ENCODE assay signal across 11 cellular contexts in genomic region chr2:48510329-48510728, GRCh38. TPM values are rescaled to one million over a fixed set of nuclear protein-coding genes. Genes with fewer than 3 reads are reported as not detected.
A peak's percentile ranks its signal among the peaks of the same experiment; 100 is the strongest.
DNase-seq lines count a peak whose midpoint lies in the region; ATAC-seq and TF ChIP-seq lines count a peak whose summit lies in the region.
"Had no signal": no experiment of that assay in that cellular context is flagged by ENCODE, and none has a peak within 500 bp of the region (broad histone marks: within the 10 kb centered on the region; RNA-seq: fewer than 3 reads in every experiment).

No MANE protein-coding gene starts in this region.

- H3K4me1 ChIP-seq in prostate gland (replicated peaks), result peaks cover 2% of the 10 kb centered on the region

- no peak overlapping the region for H3K4me3 ChIP-seq in SK-N-MC
- no peak overlapping the region for H3K4me3 ChIP-seq in prostate gland

- no peak for TF ChIP-seq CTCF in prostate gland (IDR thresholded peaks at IDR 0.05)

- peak overlapping the region; percentile 43 for H3K9ac ChIP-seq in SK-N-MC (ENCODE audit: insufficient read length)

- intact Hi-C loops in prostate gland (cut with DNase I), result loop anchor here (5.0 kb wide), 1 partner anchor 33 kb away; no protein-coding TSS in a partner anchor

- WGBS in prostate gland, result 9% methylated on average over 3 of the region's 3 CpGs

- H3K9me3 ChIP-seq in SK-N-MC (ENCODE audit: low read depth, low read length) (no peaks in the 10 kb centered on the region), prostate gland (no peaks in the 10 kb centered on the region)

- peak; percentile 18 for TF ChIP-seq POLR2A in prostate gland (IDR thresholded peaks at IDR 0.05)

- H3K27me3 ChIP-seq in prostate gland (replicated peaks; ENCODE audit: insufficient read depth), result no peaks in the 10 kb centered on the region

- H3K27ac ChIP-seq in SK-N-MC (peak overlapping the region; percentile 89), epithelial cell of prostate (peak overlapping the region; percentile 89), prostate gland (peak overlapping the region; percentile 54 to 66)

- no peak for ATAC-seq in GM21786 (IDR thresholded peaks at IDR 0.05; ENCODE audit: unreplicated experiment)

- peak; percentile 68 for DNase-seq in EH (ENCODE audit: low read depth)
- no peak for DNase-seq in SK-N-MC (ENCODE audit: low read depth, low spot score)
- DNase-seq in epithelial cell of prostate (ENCODE audit: low read depth, low spot score), result peak; percentile 41
- DNase-seq in prostate gland (ENCODE audit: low spot score), result no peak
- no peak for DNase-seq in NCI-H2227 treated with DMSO at 0.1 percent for 48 hours (lab: John Stamatoyannopoulos, UW)
- DNase-seq in SW 1271 (lab: John Stamatoyannopoulos, UW), result no peak
- DNase-seq in activated effector memory CD4-positive, alpha-beta T cell treated with Interleukin-2 at 50 U/mL for 16 hours, result no peak
- DNase-seq: midbrain; stimulated activated CD4-positive, alpha-beta T cell treated with anti-CD3 and anti-CD28 coated beads, Interleukin-4, amount 100 ng/mL, for 1 hour; trophoblast cell had no signal

- H3K36me3 ChIP-seq in SK-N-MC (ENCODE audit: insufficient read depth, low read length) (peaks cover 14% of the 10 kb centered on the region), prostate gland (no peaks in the 10 kb centered on the region)

RNA-seq across cellular contexts. Expression of gene STON1, which starts 19.6 kb away (rescaled TPM):
- total RNA-seq in prostate gland, result 10 to 100 TPM; 34.0 to 48.7 TPM

Comparison
In these comparisons a context has a peak if more than half of its experiments do, and no peak if none do; other contexts are left out.
1. DNase-seq: peak in EH (single experiment) and epithelial cell of prostate (single experiment); none in SK-N-MC (single experiment), prostate gland (single experiment), NCI-H2227 treated with DMSO at 0.1 percent for 48 hours (single experiment), SW 1271 (0 of 2) and activated effector memory CD4-positive, alpha-beta T cell treated with Interleukin-2 at 50 U/mL for 16 hours (single experiment).
2. Peak in every context shown above with its lines, with median percentiles within 50 percentile points of each other: H3K27ac ChIP-seq.